In genomic region chr16:72657791-72658190, GRCh38 we compare ENCODE assay signal across 13 cellular contexts.
DNase-seq lines count a peak whose midpoint lies in the region; ATAC-seq lines count a peak whose summit lies in the region.
"Had no signal": no experiment of that assay in that cellular context is flagged by ENCODE, and none has a peak within 500 bp of the region (broad histone marks: within the 10 kb centered on the region; RNA-seq: fewer than 3 reads in every experiment).

No MANE protein-coding gene starts in this region.

- peak overlapping the region in 1 of 4 donors; percentile 11 for H3K4me3 Mint-ChIP-seq in CD4-positive, CD25-positive, alpha-beta regulatory T cell
- H3K4me3 Mint-ChIP-seq in activated T-helper 2 cell treated with anti-CD3 and anti-CD28 coated beads, Interferon-gamma antibody, Interleukin-2, Interleukin-4, amounts not matched to agents 10 μg/mL and 5 μg/mL and 100 μg/mL, durations not matched to agents 14 hours and 24 hours and 36 hours (ENCODE audit: low read depth), result no peak overlapping the region
- H3K4me3 Mint-ChIP-seq: activated naive CD8-positive, alpha-beta T cell; dendritic cell treated with granulocyte-macrophage colony-stimulating factor and Interleukin-4, amounts not matched to agents 40 ng/mL and 50 ng/mL, for 4 days; stimulated activated effector memory CD8-positive, alpha-beta T cell treated with anti-CD3 and anti-CD28 coated beads, Interleukin-12 subunit alpha, Interleukin-12 subunit beta, amount 100 ng/mL, for 72 hours had no signal

- H3K4me3 ChIP-seq in CD4-positive, CD25-positive, alpha-beta regulatory T cell (ENCODE audit: low read depth, low read length), result peak overlapping the region; percentile 27

- no peak for ATAC-seq in CD4-positive, CD25-positive, alpha-beta regulatory T cell (ENCODE audit: low read depth in 2 of 2)
- ATAC-seq in GM18907 (IDR thresholded peaks at IDR 0.05; ENCODE audit: unreplicated experiment) (peak; percentile 93), GM21825 (IDR thresholded peaks at IDR 0.05; ENCODE audit: unreplicated experiment) (peak; percentile 84), HG03354 (IDR thresholded peaks at IDR 0.05; ENCODE audit: poor library complexity, severe bottlenecking, unreplicated experiment) (peak; percentile 95), esophagus mucosa (no peak)
- ATAC-seq: PC-3; stimulated activated effector memory CD8-positive, alpha-beta T cell treated with anti-CD3 and anti-CD28 coated beads, Interleukin-12 subunit alpha, Interleukin-12 subunit beta, amount 100 ng/mL, for 72 hours had no signal

- H3K36me3 Mint-ChIP-seq in CD4-positive, CD25-positive, alpha-beta regulatory T cell, result no peaks in the 10 kb centered on the region
- H3K36me3 Mint-ChIP-seq in activated T-helper 2 cell treated with anti-CD3 and anti-CD28 coated beads, Interferon-gamma antibody, Interleukin-2, Interleukin-4, amounts not matched to agents 10 μg/mL and 5 μg/mL and 100 μg/mL, durations not matched to agents 14 hours and 24 hours and 36 hours (ENCODE audit: low read depth), result no peaks in the 10 kb centered on the region
- H3K36me3 Mint-ChIP-seq: stimulated activated effector memory CD8-positive, alpha-beta T cell treated with anti-CD3 and anti-CD28 coated beads, Interleukin-12 subunit alpha, Interleukin-12 subunit beta, amount 100 ng/mL, for 72 hours had no signal

- H3K36me3 ChIP-seq in CD4-positive, CD25-positive, alpha-beta regulatory T cell (ENCODE audit: control insufficient read depth, insufficient read depth, low read length), result no peaks in the 10 kb centered on the region

- intact Hi-C loops in activated T-helper 2 cell treated with anti-CD3 and anti-CD28 coated beads, Interferon-gamma antibody, Interleukin-2, Interleukin-4, amounts not matched to agents 10 μg/mL and 5 μg/mL and 100 μg/mL, durations not matched to agents 14 hours and 24 hours and 36 hours (cut with micrococcal nuclease), result no loop called here

- no peaks in the 10 kb centered on the region for H3K27me3 Mint-ChIP-seq in CD4-positive, CD25-positive, alpha-beta regulatory T cell
- peaks cover 6% of the 10 kb centered on the region for H3K27me3 Mint-ChIP-seq in activated T-helper 2 cell treated with anti-CD3 and anti-CD28 coated beads, Interferon-gamma antibody, Interleukin-2, Interleukin-4, amounts not matched to agents 10 μg/mL and 5 μg/mL and 100 μg/mL, durations not matched to agents 14 hours and 24 hours and 36 hours (ENCODE audit: low read depth)
- H3K27me3 Mint-ChIP-seq: activated naive CD8-positive, alpha-beta T cell; dendritic cell treated with granulocyte-macrophage colony-stimulating factor and Interleukin-4, amounts not matched to agents 40 ng/mL and 50 ng/mL, for 4 days had no signal

- H3K9me3 ChIP-seq in CD4-positive, CD25-positive, alpha-beta regulatory T cell (ENCODE audit: control insufficient read depth in 2 of 2, low read length in 2 of 2), result no peaks in the 10 kb centered on the region

- peaks cover 2 to 18% (median 8%) of the 10 kb centered on the region in 4 donors for H3K4me1 Mint-ChIP-seq in CD4-positive, CD25-positive, alpha-beta regulatory T cell
- H3K4me1 Mint-ChIP-seq in activated T-helper 2 cell treated with anti-CD3 and anti-CD28 coated beads, Interferon-gamma antibody, Interleukin-2, Interleukin-4, amounts not matched to agents 10 μg/mL and 5 μg/mL and 100 μg/mL, durations not matched to agents 14 hours and 24 hours and 36 hours (ENCODE audit: low read depth), result peaks cover 19% of the 10 kb centered on the region

- no peak overlapping the region for H3K27ac ChIP-seq in CD4-positive, CD25-positive, alpha-beta regulatory T cell (ENCODE audit: insufficient read depth, low read length, poor library complexity, severe bottlenecking)

- H3K4me1 ChIP-seq in CD4-positive, CD25-positive, alpha-beta regulatory T cell (ENCODE audit: control insufficient read depth, insufficient read depth, low read length, poor library complexity, severe bottlenecking), result peaks cover 3% of the 10 kb centered on the region

- peak in 1 of 3 donors; percentile 27 for DNase-seq in CD4-positive, CD25-positive, alpha-beta regulatory T cell
- DNase-seq in NCI-H526 (lab: John Stamatoyannopoulos, UW), result no peak
- DNase-seq in NCI-H226, result no peak
- no peak for DNase-seq in activated T-helper 2 cell treated with anti-CD3 and anti-CD28 coated beads, Interferon-gamma antibody, Interleukin-2, Interleukin-4, amounts not matched to agents 10 μg/mL and 5 μg/mL and 100 μg/mL, durations not matched to agents 14 hours and 24 hours and 36 hours (ENCODE audit: low spot score)
- DNase-seq: PC-3, small intestine had no signal

- H3K9me3 Mint-ChIP-seq in CD4-positive, CD25-positive, alpha-beta regulatory T cell, result peaks cover 0 to 4% (median 2%) of the 10 kb centered on the region in 7 donors
- H3K9me3 Mint-ChIP-seq in activated T-helper 2 cell treated with anti-CD3 and anti-CD28 coated beads, Interferon-gamma antibody, Interleukin-2, Interleukin-4, amounts not matched to agents 10 μg/mL and 5 μg/mL and 100 μg/mL, durations not matched to agents 14 hours and 24 hours and 36 hours, result peaks cover 7% of the 10 kb centered on the region

- H3K27ac Mint-ChIP-seq in CD4-positive, CD25-positive, alpha-beta regulatory T cell, result peak overlapping the region in 2 of 3 donors; percentile 6 to 12
- no peak overlapping the region for H3K27ac Mint-ChIP-seq in activated T-helper 2 cell treated with anti-CD3 and anti-CD28 coated beads, Interferon-gamma antibody, Interleukin-2, Interleukin-4, amounts not matched to agents 10 μg/mL and 5 μg/mL and 100 μg/mL, durations not matched to agents 14 hours and 24 hours and 36 hours
- H3K27ac Mint-ChIP-seq: activated naive CD8-positive, alpha-beta T cell; dendritic cell treated with granulocyte-macrophage colony-stimulating factor and Interleukin-4, amounts not matched to agents 40 ng/mL and 50 ng/mL, for 4 days; stimulated activated effector memory CD8-positive, alpha-beta T cell treated with anti-CD3 and anti-CD28 coated beads, Interleukin-12 subunit alpha, Interleukin-12 subunit beta, amount 100 ng/mL, for 72 hours had no signal

- H3K27me3 ChIP-seq in CD4-positive, CD25-positive, alpha-beta regulatory T cell (ENCODE audit: control insufficient read depth, insufficient read depth, low read length), result no peaks in the 10 kb centered on the region

Comparison
In these comparisons a context has a peak if more than half of its experiments do, and no peak if none do; other contexts are left out.
1. ATAC-seq: peak in GM18907 (single experiment), GM21825 (single experiment) and HG03354 (single experiment); none in CD4-positive, CD25-positive, alpha-beta regulatory T cell (0 of 2) and esophagus mucosa (single experiment).